ENCODE assay signal across 14 cellular contexts in genomic region chr1:11842154-11843041, GRCh38. TPM values are rescaled to one million over a fixed set of nuclear protein-coding genes. Genes with fewer than 3 reads are reported as not detected.
DNase-seq lines count a peak whose midpoint lies in the region; ATAC-seq and TF ChIP-seq lines count a peak whose summit lies in the region.
"Had no signal": no experiment of that assay in that cellular context is flagged by ENCODE, and none has a peak within 500 bp of the region (broad histone marks: within the 10 kb centered on the region; RNA-seq: fewer than 3 reads in every experiment).

No MANE protein-coding gene starts in this region.

- peaks cover 0 to 95% (median 48%) of the 10 kb centered on the region in 11 experiments; a peak in 19 of 22 replicates for H4K20me1 ChIP-seq in BLaER1 treated with 17β-estradiol and CSF1 and Interleukin-3, amounts not matched to agents 10 nM and 100 nM

- POLR2A ChIA-PET in activated CD4-positive, alpha-beta T cell treated with anti-CD3 and anti-CD28 coated beads for 36 hours (lab: Charles Lee): interaction anchor here (1.1 kb wide), 1 partner anchor 66 kb away, joined by 4 read pairs; no protein-coding TSS in a partner anchor

- TF ChIP-seq CTCF in breast epithelium (IDR thresholded peaks at IDR 0.05) (no peak), omental fat pad (IDR thresholded peaks at IDR 0.05) (no peak)

- H3K36me3 Mint-ChIP-seq in activated CD4-positive, alpha-beta T cell treated with anti-CD3 and anti-CD28 coated beads for 36 hours (ENCODE audit: low read depth): peaks cover 33% of the 10 kb centered on the region

- peak overlapping the region in 8 of 11 experiments; percentile 11 to 54 (median 42); a peak in 14 of 22 replicates for H3K27ac ChIP-seq in BLaER1 treated with 17β-estradiol and CSF1 and Interleukin-3, amounts not matched to agents 10 nM and 100 nM
- H3K27ac ChIP-seq in breast epithelium: no peak overlapping the region

- intact Hi-C loops in activated CD4-positive, alpha-beta T cell treated with anti-CD3 and anti-CD28 coated beads for 36 hours (cut with DNase I, micrococcal nuclease): no loop called here
- intact Hi-C loops in breast epithelium (cut with DNase I; ENCODE audit: low total_unique reads): no loop called here

- H3K9me3 Mint-ChIP-seq in activated CD4-positive, alpha-beta T cell treated with anti-CD3 and anti-CD28 coated beads for 36 hours (ENCODE audit: low read depth): no peaks in the 10 kb centered on the region

- H3K9me3 ChIP-seq in BLaER1 treated with 17β-estradiol and CSF1 and Interleukin-3, amounts not matched to agents 10 nM and 100 nM (replicated peaks in 1 of 11): no peaks in the 10 kb centered on the region
- H3K9me3 ChIP-seq in breast epithelium: no peaks in the 10 kb centered on the region

- H3K36me3 ChIP-seq in BLaER1 treated with 17β-estradiol and CSF1 and Interleukin-3, amounts not matched to agents 10 nM and 100 nM: peaks cover 45 to 94% (median 66%) of the 10 kb centered on the region in 11 experiments
- H3K36me3 ChIP-seq in breast epithelium: peaks cover 9% of the 10 kb centered on the region

- H3K27ac Mint-ChIP-seq in activated CD4-positive, alpha-beta T cell treated with anti-CD3 and anti-CD28 coated beads for 36 hours: no peak overlapping the region
- H3K27ac Mint-ChIP-seq: CD4-positive, CD25-positive, alpha-beta regulatory T cell had no signal

- no peaks in the 10 kb centered on the region for H3K27me3 Mint-ChIP-seq in activated CD4-positive, alpha-beta T cell treated with anti-CD3 and anti-CD28 coated beads for 36 hours
- H3K27me3 Mint-ChIP-seq: CD4-positive, CD25-positive, alpha-beta regulatory T cell had no signal

- H3K9ac ChIP-seq in BLaER1 treated with 17β-estradiol and CSF1 and Interleukin-3, amounts not matched to agents 10 nM and 100 nM: peak overlapping the region in 7 of 11 experiments; percentile 12 to 61 (median 32); a peak in 10 of 22 replicates

- ATAC-seq in HG03103 (IDR thresholded peaks at IDR 0.05; ENCODE audit: low read depth, unreplicated experiment) (peak; percentile 60), omental fat pad (ENCODE audit: low FRiP score) (no peak), HG03571 (IDR thresholded peaks at IDR 0.05; ENCODE audit: unreplicated experiment) (no peak)
- ATAC-seq in activated CD4-positive, alpha-beta T cell treated with anti-CD3 and anti-CD28 coated beads for 36 hours: no peak
- ATAC-seq: left colon had no signal

- H3K27me3 ChIP-seq in BLaER1 treated with 17β-estradiol and CSF1 and Interleukin-3, amounts not matched to agents 10 nM and 100 nM: no peaks in the 10 kb centered on the region
- H3K27me3 ChIP-seq in breast epithelium: no peaks in the 10 kb centered on the region

- peak overlapping the region; percentile 66 to 87 (median 81) for H3K4me2 ChIP-seq in BLaER1 treated with 17β-estradiol and CSF1 and Interleukin-3, amounts not matched to agents 10 nM and 100 nM

- H3K4me3 ChIP-seq in BLaER1 treated with 17β-estradiol and CSF1 and Interleukin-3, amounts not matched to agents 10 nM and 100 nM: no peak overlapping the region
- H3K4me3 ChIP-seq in breast epithelium: no peak overlapping the region

- no peaks in the 10 kb centered on the region for H3K4me1 Mint-ChIP-seq in activated CD4-positive, alpha-beta T cell treated with anti-CD3 and anti-CD28 coated beads for 36 hours

- peak; percentile 76 for DNase-seq in SKM-1 treated with dmso at 0.1 percent for 144 hours (lab: John Stamatoyannopoulos, UW; ENCODE audit: unreplicated experiment)
- peak; percentile 75 for DNase-seq in iris pigment epithelial cell (ENCODE audit: low read depth)
- no peak for DNase-seq in activated CD4-positive, alpha-beta T cell treated with anti-CD3 and anti-CD28 coated beads for 36 hours
- no peak for DNase-seq in breast epithelium (ENCODE audit: low spot score in 2 of 2)
- DNase-seq in omental fat pad (ENCODE audit: low spot score): no peak
- DNase-seq: activated gamma-delta T cell treated with Interleukin-2 at 50 U/mL for 16 hours; CD4-positive, CD25-positive, alpha-beta regulatory T cell; NCI-H1105; stimulated activated CD4-positive, alpha-beta T cell treated with anti-CD3 and anti-CD28 coated beads, Interleukin-12 subunit alpha, Interleukin-12 subunit beta, amount 100 ng/mL, for 4 hours; T-helper 1 cell had no signal

- no peak overlapping the region for H3K4me3 Mint-ChIP-seq in activated CD4-positive, alpha-beta T cell treated with anti-CD3 and anti-CD28 coated beads for 36 hours

- no peak for TF ChIP-seq POLR2A in breast epithelium (IDR thresholded peaks at IDR 0.05)

- CTCF ChIA-PET in activated CD4-positive, alpha-beta T cell treated with anti-CD3 and anti-CD28 coated beads for 36 hours (lab: Charles Lee): interaction anchor here (1.4 kb wide), 1 partner anchor 66 kb away, joined by 3 read pairs; no protein-coding TSS in a partner anchor

- H3K4me1 ChIP-seq in BLaER1 treated with 17β-estradiol and CSF1 and Interleukin-3, amounts not matched to agents 10 nM and 100 nM: peaks cover 48 to 76% (median 69%) of the 10 kb centered on the region in 10 experiments
- H3K4me1 ChIP-seq in breast epithelium: no peaks in the 10 kb centered on the region

RNA-seq across cellular contexts. Expression of gene NPPA, which starts 5.2 kb away (rescaled TPM):
- total RNA-seq in activated CD4-positive, alpha-beta T cell treated with anti-CD3 and anti-CD28 coated beads for 36 hours: not detected
- total RNA-seq in breast epithelium (under 1 TPM in 1 of 3 donors, not detected in 2; 0.66 TPM), omental fat pad (not detected)
- total RNA-seq: CD4-positive, CD25-positive, alpha-beta regulatory T cell; left colon had no signal

RNA-seq across cellular contexts. Expression of gene NPPB, which starts 16.3 kb away (rescaled TPM):
- not detected for total RNA-seq in activated CD4-positive, alpha-beta T cell treated with anti-CD3 and anti-CD28 coated beads for 36 hours
- not detected for total RNA-seq in breast epithelium
- total RNA-seq in omental fat pad: not detected
- total RNA-seq: CD4-positive, CD25-positive, alpha-beta regulatory T cell; left colon had no signal

RNA-seq across cellular contexts. Expression of gene CLCN6, which starts 36.4 kb away (rescaled TPM):
- total RNA-seq in activated CD4-positive, alpha-beta T cell treated with anti-CD3 and anti-CD28 coated beads for 36 hours: 1 to 10 TPM; 9.4 to 9.5 TPM
- total RNA-seq in breast epithelium: 10 to 100 TPM; 14.6 to 21.1 (median 16.7) TPM
- 10 to 100 TPM; 14.4 to 20.4 (median 18.0) TPM for total RNA-seq in omental fat pad

RNA-seq across cellular contexts. Expression of gene MTHFR, which starts 36.6 kb away (rescaled TPM):
- 10 to 100 TPM; 11.2 to 11.6 TPM for total RNA-seq in activated CD4-positive, alpha-beta T cell treated with anti-CD3 and anti-CD28 coated beads for 36 hours
- total RNA-seq in breast epithelium (10 to 100 TPM; 24.6 to 42.0 (median 30.0) TPM), omental fat pad (10 to 100 TPM; 28.9 to 44.8 (median 36.0) TPM)

Comparison
In these comparisons a context has a peak if more than half of its experiments do, and no peak if none do; other contexts are left out.
1. H3K27ac ChIP-seq: peak in BLaER1 treated with 17β-estradiol and CSF1 and Interleukin-3, amounts not matched to agents 10 nM and 100 nM (8 of 11); none in breast epithelium (0 of 2).
2. DNase-seq: peak in SKM-1 treated with dmso at 0.1 percent for 144 hours (single experiment) and iris pigment epithelial cell (single experiment); none in activated CD4-positive, alpha-beta T cell treated with anti-CD3 and anti-CD28 coated beads for 36 hours (single experiment), breast epithelium (0 of 2) and omental fat pad (single experiment).